25 cellular contexts compared by ENCODE assay signal in genomic region chr2:2921011-2921720, GRCh38.
"Had no signal": no experiment of that assay in that cellular context is flagged by ENCODE, and none has a peak within 500 bp of the region (broad histone marks: within the 10 kb centered on the region; RNA-seq: fewer than 3 reads in every experiment).

No MANE protein-coding gene starts in this region.

- H3K4me3 ChIP-seq: coronary artery, esophagus squamous epithelium, gastroesophageal sphincter had no signal

- H3K9me3 ChIP-seq: esophagus squamous epithelium had no signal

- H3K4me1 ChIP-seq: esophagus squamous epithelium, gastroesophageal sphincter had no signal

- H3K36me3 ChIP-seq: brain microvascular endothelial cell, esophagus squamous epithelium, gastroesophageal sphincter, WERI-Rb-1 had no signal

- DNase-seq: activated B cell treated with CpG ODN at 0.5 μM for 24 hours; activated CD4-positive, alpha-beta T cell treated with anti-CD3 and anti-CD28 coated beads for 48 hours; activated CD4-positive, alpha-beta T cell treated with anti-CD3 and anti-CD28 coated beads, Interleukin-2, amount 50 U/mL, for 1 hour; activated CD4-positive, alpha-beta T cell treated with anti-CD3 and anti-CD28 coated beads, Interleukin-2, amount 50 U/mL, for 48 hours; activated CD8-positive, alpha-beta T cell treated with anti-CD3 and anti-CD28 coated beads, Interleukin-2, amount 10 ng/mL, durations not matched to agents 7 days and 5 days; activated effector memory CD4-positive, alpha-beta T cell treated with Interleukin-2 at 50 U/mL for 16 hours; activated gamma-delta T cell treated with Interleukin-2 at 50 U/mL for 16 hours; activated naive CD4-positive, alpha-beta T cell treated with anti-CD3 and anti-CD28 coated beads, Interleukin-2, amount 50 U/mL, for 16 hours; activated naive CD4-positive, alpha-beta T cell treated with Interleukin-2 at 50 U/mL for 16 hours; activated T-cell treated with anti-CD3 and anti-CD28 coated beads, Interleukin-2, amount 50 U/mL, for 4 hours; amniotic stem cell; anterior cingulate cortex; brain microvascular endothelial cell; dermis blood vessel endothelial cell; effector CD4-positive, alpha-beta T cell; effector memory CD8-positive, alpha-beta T cell; erythroblast; esophagus squamous epithelium; foreskin melanocyte; T-helper 1 cell; T-helper 17 cell; T1000; WERI-Rb-1 had no signal

- H3K27ac ChIP-seq: brain microvascular endothelial cell, coronary artery, esophagus squamous epithelium, gastroesophageal sphincter, WERI-Rb-1 had no signal

- H3K27me3 ChIP-seq: brain microvascular endothelial cell, esophagus squamous epithelium had no signal
